Comparison of ENCODE assay signal across 8 cellular contexts in the genomic region with DNA sequence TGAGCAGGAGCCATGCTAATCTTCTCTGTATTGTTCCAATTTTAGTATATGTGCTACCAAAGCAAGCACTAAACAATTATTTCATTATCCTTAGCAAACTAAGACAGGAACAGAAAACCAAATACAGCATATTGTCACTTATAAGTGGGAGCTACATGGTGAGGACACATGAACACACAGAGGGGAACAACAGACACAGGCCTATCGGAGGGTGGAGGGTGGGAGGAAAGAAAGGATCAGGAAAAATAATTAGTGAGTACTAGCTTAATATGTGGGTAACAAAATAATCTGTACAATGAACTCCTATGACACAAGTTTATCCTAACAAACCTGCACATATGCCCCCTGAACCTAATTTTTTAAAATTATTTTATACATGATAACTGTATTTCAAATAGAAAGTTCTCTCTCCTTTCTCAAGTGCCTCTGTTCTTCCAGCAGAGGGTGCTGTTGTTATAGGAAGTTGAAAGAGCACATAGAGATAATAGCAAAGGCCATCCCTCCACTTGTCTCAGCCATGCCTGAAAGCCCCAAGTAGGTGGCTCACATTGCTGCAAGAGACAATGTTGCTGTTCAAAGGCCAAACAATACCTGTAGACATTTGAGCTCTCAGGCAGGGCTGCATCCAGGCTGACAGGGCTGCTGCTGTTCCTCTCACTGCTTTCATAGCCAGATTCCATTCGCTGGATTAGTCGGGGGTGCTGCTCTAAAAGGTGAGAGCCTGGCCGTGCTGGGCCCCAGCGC. TPM values are rescaled to one million over a fixed set of nuclear protein-coding genes. Genes with fewer than 3 reads are reported as not detected.
DNase-seq lines count a peak whose midpoint lies in the region; ATAC-seq and TF ChIP-seq lines count a peak whose summit lies in the region.

No MANE protein-coding gene starts in this region.

- no peak overlapping the region for H3K27ac Mint-ChIP-seq in natural killer cell

- BruUV-seq in OCI-LY7 (replicated peaks; lab: Mats Ljungman, UMichigan) = no TSS peak

- intact Hi-C loops in OCI-LY7 (cut with micrococcal nuclease; ENCODE audit: unreplicated experiment) (loop anchor here (1.0 to 10.0 kb wide), 2 partner anchors 115 to 264 kb away; no protein-coding TSS in a partner anchor), esophagus squamous epithelium (cut with DNase I) (no loop called here), natural killer cell (cut with micrococcal nuclease) (loop anchor here (1.0 kb wide), 1 partner anchor 115 kb away; no protein-coding TSS in a partner anchor)

- H3K4me3 ChIP-seq in Jurkat, Clone E6-1 (ENCODE audit: low read length) = no peak overlapping the region
- H3K4me3 ChIP-seq in OCI-LY7 (ENCODE audit: low read depth, low read length, poor library complexity, severe bottlenecking) = no peak overlapping the region
- no peak overlapping the region for H3K4me3 ChIP-seq in esophagus squamous epithelium

- no peaks in the 10 kb centered on the region for H3K36me3 ChIP-seq in OCI-LY7 (ENCODE audit: insufficient read depth, low read length)
- H3K36me3 ChIP-seq in esophagus squamous epithelium = peaks cover 0 to 81% (median 5%) of the 10 kb centered on the region in 3 donors

- H3K9me2 ChIP-seq in OCI-LY7 (ENCODE audit: insufficient read depth, low read length) = no peaks in the 10 kb centered on the region

- no peaks in the 10 kb centered on the region for H3K27me3 ChIP-seq in esophagus squamous epithelium

- TF ChIP-seq POLR2A in esophagus squamous epithelium (IDR thresholded peaks at IDR 0.05) = no peak

- CTCF ChIA-PET in OCI-LY7 (lab: Charles Lee; ENCODE audit: unreplicated experiment) = interaction anchor here (2.1 kb wide), 1 partner anchor 115 kb away, joined by 9 read pairs; no protein-coding TSS in a partner anchor

- no peaks in the 10 kb centered on the region for H3K36me3 Mint-ChIP-seq in natural killer cell

- ATAC-seq in natural killer cell (peak; percentile 81 to 96 (median 96)), GM18861 (IDR thresholded peaks at IDR 0.05; ENCODE audit: unreplicated experiment) (no peak)

- no peaks in the 10 kb centered on the region for H3K4me1 Mint-ChIP-seq in natural killer cell

- H3K4me3 Mint-ChIP-seq in natural killer cell = no peak overlapping the region

- H3K9me3 ChIP-seq in OCI-LY7 (ENCODE audit: low read length) = no peaks in the 10 kb centered on the region
- H3K9me3 ChIP-seq in esophagus squamous epithelium = no peaks in the 10 kb centered on the region

- no peaks in the 10 kb centered on the region for H4K20me1 ChIP-seq in OCI-LY7 (ENCODE audit: insufficient read depth, low read length)

- DNase-seq in GF-D8 (lab: John Stamatoyannopoulos, UW) = peak; percentile 62
- DNase-seq in Jurkat, Clone E6-1 (ENCODE audit: low read depth, low spot score) = peak; percentile 75
- peak; percentile 84 for DNase-seq in OCI-LY7 (ENCODE audit: low spot score)
- DNase-seq in activated T-cell treated with anti-CD3 and anti-CD28 coated beads for 48 hours (ENCODE audit: low read depth) = peak; percentile 4
- DNase-seq in esophagus squamous epithelium (lab: John Stamatoyannopoulos, UW) = no peak
- DNase-seq in natural killer cell = peak; percentile 20

- H3K27me3 Mint-ChIP-seq in natural killer cell (ENCODE audit: low read depth in 2 of 2) = no peaks in the 10 kb centered on the region

- H3K27ac ChIP-seq in OCI-LY7 (ENCODE audit: low read depth, low read length, poor library complexity, severe bottlenecking) (no peak overlapping the region), esophagus squamous epithelium (no peak overlapping the region), temporal lobe (ENCODE audit: low read depth, low read length) (peak overlapping the region; percentile 54)

- H3K4me1 ChIP-seq in OCI-LY7 (ENCODE audit: insufficient read depth, low read length, poor library complexity, severe bottlenecking) = no peaks in the 10 kb centered on the region
- no peaks in the 10 kb centered on the region for H3K4me1 ChIP-seq in esophagus squamous epithelium

- POLR2A ChIA-PET in OCI-LY7 (lab: Charles Lee) = interaction anchor here (0.6 to 1.8 kb wide), 3 partner anchors 99 to 115 kb away, joined by 3 to 5 read pairs (median 4); no protein-coding TSS in a partner anchor

- H3K9me3 Mint-ChIP-seq in natural killer cell = no peaks in the 10 kb centered on the region

- WGBS in esophagus squamous epithelium, 2 donors = 98% methylated on average over 2 to 5 of the region's 5 CpGs

- TF ChIP-seq CTCF in OCI-LY7 (conservative IDR thresholded peaks at IDR 0.05; ENCODE audit: low read length) (peak; percentile 96), esophagus squamous epithelium (IDR thresholded peaks at IDR 0.05) (peak; percentile 73 to 91 (median 85)), natural killer cell (IDR thresholded peaks at IDR 0.05) (peak; percentile 79)

- no peaks in the 10 kb centered on the region for H3K79me2 ChIP-seq in OCI-LY7 (ENCODE audit: insufficient read depth, low read depth, low read length)

- H2AFZ ChIP-seq in OCI-LY7 (ENCODE audit: low read length) = no peak overlapping the region

- H3K4me2 ChIP-seq in OCI-LY7 (ENCODE audit: low read length) = no peak overlapping the region

RNA-seq across cellular contexts. Expression of a gene that starts 33.4 kb away (rescaled TPM):
- 45.6 TPM for polyA plus RNA-seq in Jurkat, Clone E6-1 (2012; ENCODE audit: insufficient read depth, insufficient read length)
- 15.5 and 18.6 TPM in 2 replicates for total RNA-seq in OCI-LY7 (2014; rRNA removed; shearing (Covaris generic))
- total RNA-seq in OCI-LY7 (2022) = 43.1 and 45.3 TPM in 2 replicates
- total RNA-seq in esophagus squamous epithelium = 10 to 100 TPM; 24.1 to 40.2 (median 30.6) TPM
- 10 to 100 TPM; 38.7 to 49.9 (median 41.2) TPM for total RNA-seq in natural killer cell
- 168 TPM for total RNA-seq in temporal lobe
